ENCODE assay signal across 1 cellular context in genomic region chr13:102868366-102868936, GRCh38.
TF ChIP-seq lines count a peak whose summit lies in the region.

No MANE protein-coding gene starts in this region.

TF ChIP-seq in IMR-90, 13 proteins besides CTCF, POLR2A, EP300 and RAD21 (continued from another document):
- no peak for TF ChIP-seq ELK1 (IDR thresholded peaks at IDR 0.05; ENCODE audit: borderline replicate concordance, low read depth, low read length)
- no peak for TF ChIP-seq RFX5 (IDR thresholded peaks at IDR 0.05; ENCODE audit: low read depth, low read length)
- no peak for TF ChIP-seq USF2 (IDR thresholded peaks at IDR 0.05; ENCODE audit: low read depth, low read length)
